ENCODE assay signal across 18 cellular contexts in the genomic region with DNA sequence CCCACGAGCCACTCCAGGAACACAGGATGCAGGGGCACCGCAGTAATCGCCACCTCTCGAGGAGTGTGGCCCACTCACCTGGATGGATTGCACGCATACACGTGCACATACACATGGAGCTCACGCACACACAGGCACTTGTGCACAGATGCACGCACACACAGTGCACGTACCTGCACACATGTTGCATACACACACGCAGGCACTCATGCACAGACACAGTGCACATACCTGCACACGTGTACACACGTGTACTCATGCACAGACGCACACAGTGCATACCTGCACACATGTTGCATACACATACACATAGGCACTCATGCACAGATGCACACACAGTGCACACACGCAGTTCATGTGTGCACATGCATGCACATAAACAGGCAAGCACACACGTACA.
"Had no signal": no experiment of that assay in that cellular context is flagged by ENCODE, and none has a peak within 500 bp of the region (broad histone marks: within the 10 kb centered on the region; RNA-seq: fewer than 3 reads in every experiment).

No MANE protein-coding gene starts in this region.

- ATAC-seq: foreskin keratinocyte, left colon, left ventricle myocardium superior had no signal

- H3K9me3 Mint-ChIP-seq: endodermal cell; naive B cell; nephron; stimulated activated naive CD8-positive, alpha-beta T cell treated with anti-CD3 and anti-CD28 coated beads, Interleukin-15, Interleukin-2, amounts not matched to agents 100 ng/mL and 50 ng/mL, for 24 hours had no signal

- H3K27me3 ChIP-seq: foreskin keratinocyte, right atrium auricular region, tibial artery had no signal

- H3K4me2 ChIP-seq: smooth muscle cell had no signal

- H3K4me3 ChIP-seq: coronary artery, lung, right atrium auricular region, smooth muscle cell, tibial artery had no signal

- H3K4me1 ChIP-seq: foreskin keratinocyte, right atrium auricular region, tibial artery had no signal

- H3K27me3 Mint-ChIP-seq: naive B cell; stimulated activated naive CD8-positive, alpha-beta T cell treated with anti-CD3 and anti-CD28 coated beads, Interleukin-15, Interleukin-2, amounts not matched to agents 100 ng/mL and 50 ng/mL, for 24 hours had no signal

- FAIRE-seq: endothelial cell of umbilical vein had no signal

- H3K27ac Mint-ChIP-seq: endodermal cell; naive B cell; nephron; stimulated activated naive CD8-positive, alpha-beta T cell treated with anti-CD3 and anti-CD28 coated beads, Interleukin-15, Interleukin-2, amounts not matched to agents 100 ng/mL and 50 ng/mL, for 24 hours had no signal

- H3K9me3 ChIP-seq: right atrium auricular region, tibial artery had no signal

- DNase-seq: effector CD4-positive, alpha-beta T cell; erythroblast; foreskin keratinocyte; left colon; left ventricle myocardium superior; mesenchymal stem cell; midbrain; naive B cell; stimulated activated CD4-positive, alpha-beta T cell treated with anti-CD3 and anti-CD28 coated beads, Interleukin-2, amount 100 ng/mL, for 48 hours had no signal

- H3K27ac ChIP-seq: coronary artery, foreskin keratinocyte, right atrium auricular region, tibial artery had no signal

- H3K4me3 Mint-ChIP-seq: endodermal cell; nephron; stimulated activated naive CD8-positive, alpha-beta T cell treated with anti-CD3 and anti-CD28 coated beads, Interleukin-15, Interleukin-2, amounts not matched to agents 100 ng/mL and 50 ng/mL, for 24 hours had no signal
